In genomic region chr5:150531686-150532085, GRCh38 we compare ENCODE assay signal across 30 cellular contexts.
"Had no signal": no experiment of that assay in that cellular context is flagged by ENCODE, and none has a peak within 500 bp of the region (broad histone marks: within the 10 kb centered on the region; RNA-seq: fewer than 3 reads in every experiment).

No MANE protein-coding gene starts in this region.

- H3K27me3 Mint-ChIP-seq: activated CD4-positive, alpha-beta memory T cell treated with anti-CD3 and anti-CD28 coated beads for 36 hours; activated CD4-positive, alpha-beta T cell treated with anti-CD3 and anti-CD28 coated beads for 36 hours had no signal

- H3K9me3 Mint-ChIP-seq: activated CD4-positive, alpha-beta memory T cell treated with anti-CD3 and anti-CD28 coated beads for 36 hours; activated naive CD4-positive, alpha-beta T cell treated with anti-CD3 and anti-CD28 coated beads for 36 hours; activated naive CD4-positive, alpha-beta T cell treated with anti-CD3 and anti-CD28 coated beads, Interleukin-2, amount 50 U/mL, for 72 hours; activated T-cell treated with anti-CD3 and anti-CD28 coated beads, Interleukin-2, amount 50 U/mL, for 4 hours; activated T-helper 1 cell treated with anti-CD3 and anti-CD28 coated beads, Interleukin-12 subunit alpha, Interleukin-12 subunit beta, Interleukin-2, Interleukin-4 antibody, amounts not matched to agents 30 ng/mL and 10 ng/mL and 1 ng/mL, durations not matched to agents 14 hours and 24 hours and 36 hours; T-helper 1 cell treated with Interleukin-12 subunit alpha and Interleukin-12 subunit beta and Interleukin-4 antibody, amounts not matched to agents 30 μg/mL and 1 μg/mL, for 36 hours; T-helper 2 cell treated with Interferon-gamma antibody and Interleukin-4, amounts not matched to agents 5 μg/mL and 100 μg/mL, for 36 hours; WTC11 had no signal

- H3K36me3 Mint-ChIP-seq: activated CD4-positive, alpha-beta memory T cell treated with anti-CD3 and anti-CD28 coated beads for 36 hours; activated naive CD4-positive, alpha-beta T cell treated with anti-CD3 and anti-CD28 coated beads, Interleukin-2, amount 50 U/mL, for 72 hours had no signal

- DNase-seq: activated CD4-positive, alpha-beta memory T cell treated with anti-CD3 and anti-CD28 coated beads for 36 hours; activated CD4-positive, alpha-beta T cell treated with anti-CD3 and anti-CD28 coated beads for 36 hours; activated CD4-positive, alpha-beta T cell treated with anti-CD3 and anti-CD28 coated beads, Interleukin-2, amount 50 U/mL, for 1 hour; activated CD8-positive, alpha-beta memory T cell treated with anti-CD3 and anti-CD28 coated beads, Interleukin-2, amount 50 U/mL, for 4 hours; activated gamma-delta T cell treated with Interleukin-2 at 50 U/mL for 16 hours; activated naive CD4-positive, alpha-beta T cell treated with anti-CD3 and anti-CD28 coated beads for 36 hours; activated T-cell treated with anti-CD3 and anti-CD28 coated beads for 4 hours; activated T-cell treated with anti-CD3 and anti-CD28 coated beads, Interleukin-2, amount 50 U/mL, for 4 hours; adrenal gland; body of pancreas; caudate nucleus; MM.1S; MV-4-11; NCI-H1092; NCI-H1436 treated with DMSO at 0.1 percent for 48 hours; NCI-H1694 treated with DMSO at 0.1 percent for 48 hours; NCI-H2029; NCI-H345; NCI-H524 treated with DMSO at 0.1 percent for 48 hours; SHP77 treated with DMSO at 0.1 percent for 48 hours; SK-N-SH had no signal

- ATAC-seq: activated CD4-positive, alpha-beta T cell treated with anti-CD3 and anti-CD28 coated beads for 36 hours; activated CD4-positive, CD25-positive, alpha-beta regulatory T cell treated with anti-CD3 and anti-CD28 coated beads, Interleukin-2, amount 50 U/mL, for 24 hours; activated naive CD4-positive, alpha-beta T cell treated with anti-CD3 and anti-CD28 coated beads, Interleukin-2, amount 50 U/mL, for 72 hours; activated T-cell treated with anti-CD3 and anti-CD28 coated beads, Interleukin-2, amount 50 U/mL, for 4 hours; body of pancreas; Panc1; WTC11 had no signal

- H3K27ac ChIP-seq: body of pancreas, KMS-11, SJSA1 had no signal

- H3K4me1 Mint-ChIP-seq: activated CD4-positive, alpha-beta T cell treated with anti-CD3 and anti-CD28 coated beads for 36 hours had no signal

- H3K4me3 ChIP-seq: adrenal gland, body of pancreas, SJSA1 had no signal

- H3K27me3 ChIP-seq: adrenal gland, body of pancreas, SJSA1 had no signal

- H3K27ac Mint-ChIP-seq: activated CD4-positive, alpha-beta memory T cell treated with anti-CD3 and anti-CD28 coated beads for 36 hours; activated CD4-positive, alpha-beta T cell treated with anti-CD3 and anti-CD28 coated beads for 36 hours; activated naive CD4-positive, alpha-beta T cell treated with anti-CD3 and anti-CD28 coated beads for 36 hours; activated naive CD4-positive, alpha-beta T cell treated with anti-CD3 and anti-CD28 coated beads, Interleukin-2, amount 50 U/mL, for 72 hours; activated T-helper 1 cell treated with anti-CD3 and anti-CD28 coated beads, Interleukin-12 subunit alpha, Interleukin-12 subunit beta, Interleukin-2, Interleukin-4 antibody, amounts not matched to agents 30 ng/mL and 10 ng/mL and 1 ng/mL, durations not matched to agents 14 hours and 24 hours and 36 hours; T-helper 1 cell treated with Interleukin-12 subunit alpha and Interleukin-12 subunit beta and Interleukin-4 antibody, amounts not matched to agents 30 μg/mL and 1 μg/mL, for 36 hours; T-helper 2 cell treated with Interferon-gamma antibody and Interleukin-4, amounts not matched to agents 5 μg/mL and 100 μg/mL, for 36 hours; WTC11 had no signal

- H3K4me2 ChIP-seq: KMS-11, SK-N-SH had no signal

- H3K4me3 Mint-ChIP-seq: activated CD4-positive, alpha-beta memory T cell treated with anti-CD3 and anti-CD28 coated beads for 36 hours; activated CD4-positive, alpha-beta T cell treated with anti-CD3 and anti-CD28 coated beads for 36 hours; activated naive CD4-positive, alpha-beta T cell treated with anti-CD3 and anti-CD28 coated beads for 36 hours; activated T-cell treated with anti-CD3 and anti-CD28 coated beads, Interleukin-2, amount 50 U/mL, for 4 hours; activated T-helper 1 cell treated with anti-CD3 and anti-CD28 coated beads, Interleukin-12 subunit alpha, Interleukin-12 subunit beta, Interleukin-2, Interleukin-4 antibody, amounts not matched to agents 30 ng/mL and 10 ng/mL and 1 ng/mL, durations not matched to agents 14 hours and 24 hours and 36 hours; T-helper 1 cell treated with Interleukin-12 subunit alpha and Interleukin-12 subunit beta and Interleukin-4 antibody, amounts not matched to agents 30 μg/mL and 1 μg/mL, for 36 hours; T-helper 2 cell treated with Interferon-gamma antibody and Interleukin-4, amounts not matched to agents 5 μg/mL and 100 μg/mL, for 36 hours; WTC11 had no signal

- H3K9me3 ChIP-seq: adrenal gland, body of pancreas, SJSA1, SK-N-SH had no signal
